ENCODE assay signal across 1 cellular context in genomic region chr20:36050436-36051317, GRCh38.
A peak's percentile ranks its signal among the peaks of the same experiment; 100 is the strongest.
TF ChIP-seq lines count a peak whose summit lies in the region.

No MANE protein-coding gene starts in this region.

TF ChIP-seq in K562, 482 proteins besides CTCF, POLR2A, EP300 and RAD21 (continued from another document and continues in another):
- TF ChIP-seq CHD7 (IDR thresholded peaks at IDR 0.05; ENCODE audit: low read depth, low read length) (no peak), TRIM25 (IDR thresholded peaks at IDR 0.05; ENCODE audit: borderline replicate concordance) (no peak), ZNF239 (CRISPR knock-in tag; IDR thresholded peaks at IDR 0.05) (no peak), ETS2 (tag; IDR thresholded peaks at IDR 0.05; ENCODE audit: borderline replicate concordance, poor library complexity, severe bottlenecking) (no peak), NRF1 (conservative IDR thresholded peaks at IDR 0.05 in 1 of 2, IDR thresholded peaks at IDR 0.05 in 1 of 2) (peak in 1 of 2 experiments; percentile 28; a peak in 1 of 4 replicates), RBM34 (IDR thresholded peaks at IDR 0.05; ENCODE audit: borderline replicate concordance, insufficient read depth, low read length) (no peak), MNT (conservative IDR thresholded peaks at IDR 0.05) (peak; percentile 57 to 67), L3MBTL2 (IDR thresholded peaks at IDR 0.05) (no peak), IRF2 (CRISPR knock-in tag; IDR thresholded peaks at IDR 0.05) (no peak), HNRNPL (IDR thresholded peaks at IDR 0.05; ENCODE audit: low read depth, low read length) (peak; percentile 95), SMARCA5 (IDR thresholded peaks at IDR 0.05) (no peak), RBM39 (optimal IDR thresholded peaks at IDR 0.05; ENCODE audit: low read depth, low read length) (no peak), MAX (CRISPR knock-in tag; IDR thresholded peaks at IDR 0.05) (0 out of 2 replicates have a peak, but pooled peaks have one; percentile 8), HNRNPUL1 (IDR thresholded peaks at IDR 0.05; ENCODE audit: low read length) (no peak), CBX3 (IDR thresholded peaks at IDR 0.05; ENCODE audit: borderline replicate concordance in 1 of 2, low read length in 2 of 2) (0 out of 3 replicates have a peak, but pooled peaks of 1 of the 2 experiments have one; percentile 42), RBM15 (IDR thresholded peaks at IDR 0.05; ENCODE audit: insufficient read depth, low read length) (no peak), ZNF551 (CRISPR knock-in tag; IDR thresholded peaks at IDR 0.05) (no peak), POLR2AphosphoS2 (IDR thresholded peaks at IDR 0.05; ENCODE audit: low read length) (peak; percentile 90; the same call in 1 of the 2 replicates), PURB (CRISPR knock-in tag; IDR thresholded peaks at IDR 0.05; ENCODE audit: low read depth) (no peak), ZNF639 (CRISPR knock-in tag; conservative IDR thresholded peaks at IDR 0.05 in 1 of 2, IDR thresholded peaks at IDR 0.05 in 1 of 2) (peak in 1 of 2 experiments; percentile 84; a peak in 2 of 4 replicates), HOMEZ (CRISPR knock-in tag; IDR thresholded peaks at IDR 0.05) (no peak), OTX1 (CRISPR knock-in tag; IDR thresholded peaks at IDR 0.05) (no peak), PTRF (tag; IDR thresholded peaks at IDR 0.05) (no peak), HDGF (IDR thresholded peaks at IDR 0.05) (no peak), LEF1 (IDR thresholded peaks at IDR 0.05) (peak; percentile 66), AFF1 (IDR thresholded peaks at IDR 0.05; ENCODE audit: low read depth in 1 of 2, partially characterized antibody in 2 of 2) (peak in 1 of 2 experiments; percentile 18), ZNF121 (CRISPR knock-in tag; conservative IDR thresholded peaks at IDR 0.05) (no peak), ZBTB33 (CRISPR knock-in tag; IDR thresholded peaks at IDR 0.05) (peak; percentile 41; the same call in 1 of the 2 replicates), TAL1 (IDR thresholded peaks at IDR 0.05) (no peak), ZNF217 (CRISPR knock-in tag; IDR thresholded peaks at IDR 0.05) (no peak)
